Comparison of ENCODE assay signal across 31 cellular contexts in genomic region chr13:36859259-36859658, GRCh38.
"Had no signal": no experiment of that assay in that cellular context is flagged by ENCODE, and none has a peak within 500 bp of the region (broad histone marks: within the 10 kb centered on the region; RNA-seq: fewer than 3 reads in every experiment).

No MANE protein-coding gene starts in this region.

- FAIRE-seq: colon, endometrium, endothelial cell of umbilical vein, frontal cortex had no signal

- H3K4me2 ChIP-seq: hepatocyte had no signal

- H3K27me3 ChIP-seq: adrenal gland, heart left ventricle, hepatocyte had no signal

- DNase-seq: activated CD4-positive, alpha-beta memory T cell treated with anti-CD3 and anti-CD28 coated beads for 36 hours; activated CD4-positive, alpha-beta T cell treated with anti-CD3 and anti-CD28 coated beads for 36 hours; activated CD4-positive, alpha-beta T cell treated with anti-CD3 and anti-CD28 coated beads, Interleukin-2, amount 10 ng/mL, durations not matched to agents 24 days and 14 days; activated CD4-positive, CD25-positive, alpha-beta regulatory T cell; activated CD4-positive, CD25-positive, alpha-beta regulatory T cell treated with anti-CD3 and anti-CD28 coated beads, Interleukin-2, amount 50 U/mL, for 72 hours; activated CD8-positive, alpha-beta memory T cell treated with anti-CD3 and anti-CD28 coated beads, Interleukin-2, amount 10 ng/mL, durations not matched to agents 7 days and 5 days; activated CD8-positive, alpha-beta memory T cell treated with anti-CD3 and anti-CD28 coated beads, Interleukin-2, amount 50 U/mL, for 4 hours; activated CD8-positive, alpha-beta T cell treated with anti-CD3 and anti-CD28 coated beads, Interleukin-2, amount 10 ng/mL, durations not matched to agents 7 days and 5 days; activated effector memory CD4-positive, alpha-beta T cell treated with anti-CD3 and anti-CD28 coated beads, Interleukin-2, amount 50 U/mL, for 16 hours; activated naive CD4-positive, alpha-beta T cell; activated naive CD4-positive, alpha-beta T cell treated with anti-CD3 and anti-CD28 coated beads, Interleukin-2, amount 10 ng/mL, durations not matched to agents 7 days and 5 days; activated naive CD8-positive, alpha-beta T cell treated with anti-CD3 and anti-CD28 coated beads, Interleukin-2, amount 50 U/mL, for 24 hours; activated T-cell treated with anti-CD3 and anti-CD28 coated beads, Interleukin-2, amount 50 U/mL, for 1 hour; activated T-cell treated with anti-CD3 and anti-CD28 coated beads, Interleukin-2, amount 50 U/mL, for 48 hours; adrenal gland; amygdala; aorta; body of pancreas; caudate nucleus; cortex of kidney; dermis blood vessel endothelial cell; effector CD4-positive, alpha-beta T cell; foreskin fibroblast; glutamatergic neuron; heart left ventricle; T-helper 2 cell had no signal

- H3K4me1 ChIP-seq: adrenal gland, body of pancreas had no signal

- H3K4me3 ChIP-seq: adrenal gland, body of pancreas, heart left ventricle, hepatocyte had no signal

- H3K9me3 ChIP-seq: adrenal gland, body of pancreas, heart left ventricle had no signal

- H3K27ac ChIP-seq: adrenal gland, body of pancreas, heart left ventricle, hepatocyte had no signal

- H3K36me3 ChIP-seq: adrenal gland had no signal

- H2AFZ ChIP-seq: hepatocyte had no signal

- H3K79me2 ChIP-seq: hepatocyte had no signal
